24 cellular contexts compared by ENCODE assay signal in genomic region chr7:36567699-36568436, GRCh38.
"Had no signal": no experiment of that assay in that cellular context is flagged by ENCODE, and none has a peak within 500 bp of the region (broad histone marks: within the 10 kb centered on the region; RNA-seq: fewer than 3 reads in every experiment).

No MANE protein-coding gene starts in this region.

- ATAC-seq: heart right ventricle; left lobe of liver; psoas muscle; right cardiac atrium; stimulated activated naive CD8-positive, alpha-beta T cell treated with anti-CD3 and anti-CD28 coated beads, Interleukin-15, Interleukin-2, amounts not matched to agents 100 U/mL and 50 U/mL, for 24 hours; T-cell had no signal

- H3K27me3 ChIP-seq: esophagus muscularis mucosa, heart right ventricle, ovary, tibial artery had no signal

- H3K4me3 ChIP-seq: esophagus muscularis mucosa, heart right ventricle, ovary, psoas muscle, tibial artery had no signal

- H3K27ac ChIP-seq: esophagus muscularis mucosa, heart right ventricle, ovary, psoas muscle, tibial artery had no signal

- H3K4me3 Mint-ChIP-seq: activated CD4-positive, alpha-beta T cell treated with anti-CD3 and anti-CD28 coated beads, Interleukin-2, amount 10 ng/mL, durations not matched to agents 24 days and 14 days; activated naive CD8-positive, alpha-beta T cell; neural crest cell; T-cell had no signal

- DNase-seq: activated CD4-positive, alpha-beta T cell treated with anti-CD3 and anti-CD28 coated beads, Interleukin-2, amount 10 ng/mL, durations not matched to agents 24 days and 14 days; activated CD8-positive, alpha-beta memory T cell treated with anti-CD3 and anti-CD28 coated beads, Interleukin-2, amount 50 U/mL, for 4 hours; activated gamma-delta T cell treated with Interleukin-2 at 50 U/mL for 16 hours; activated T-cell treated with anti-CD3 and anti-CD28 coated beads, Interleukin-2, amount 50 U/mL, for 48 hours; dermis blood vessel endothelial cell; effector memory CD4-positive, alpha-beta T cell; heart right ventricle; kidney; mammary epithelial cell; midbrain; ovary; psoas muscle; right cardiac atrium; stimulated activated CD4-positive, alpha-beta T cell treated with anti-CD3 and anti-CD28 coated beads, Interleukin-2, amount 100 ng/mL, for 24 hours; stimulated activated naive CD8-positive, alpha-beta T cell treated with anti-CD3 and anti-CD28 coated beads, Interleukin-15, Interleukin-2, amounts not matched to agents 100 U/mL and 50 U/mL, for 24 hours; substantia nigra; T-cell; T-helper 9 cell; tibial artery had no signal

- H3K4me1 ChIP-seq: psoas muscle had no signal

- H3K9me3 Mint-ChIP-seq: activated CD4-positive, alpha-beta T cell treated with anti-CD3 and anti-CD28 coated beads, Interleukin-2, amount 10 ng/mL, durations not matched to agents 24 days and 14 days; neural crest cell; T-cell had no signal

- H3K27ac Mint-ChIP-seq: activated naive CD8-positive, alpha-beta T cell; T-cell had no signal

- H3K9me3 ChIP-seq: esophagus muscularis mucosa, heart right ventricle, ovary, psoas muscle, tibial artery had no signal

- H3K36me3 ChIP-seq: esophagus muscularis mucosa, heart right ventricle, ovary, tibial artery had no signal

- H3K27me3 Mint-ChIP-seq: activated CD4-positive, alpha-beta T cell treated with anti-CD3 and anti-CD28 coated beads, Interleukin-2, amount 10 ng/mL, durations not matched to agents 24 days and 14 days; activated naive CD8-positive, alpha-beta T cell; T-cell had no signal

- FAIRE-seq: endothelial cell of umbilical vein, kidney had no signal
